ENCODE assay signal across 15 cellular contexts in genomic region chr6:41768545-41769308, GRCh38. TPM values are rescaled to one million over a fixed set of nuclear protein-coding genes. Genes with fewer than 3 reads are reported as not detected.
DNase-seq lines count a peak whose midpoint lies in the region; ATAC-seq and TF ChIP-seq lines count a peak whose summit lies in the region.
"Had no signal": no experiment of that assay in that cellular context is flagged by ENCODE, and none has a peak within 500 bp of the region (broad histone marks: within the 10 kb centered on the region; RNA-seq: fewer than 3 reads in every experiment).

No MANE protein-coding gene starts in this region.

- 32 to 53% (median 49%) methylated on average over 10 of the region's 10 CpGs for WGBS in stomach, 5 donors

- no peak overlapping the region for H3K4me3 ChIP-seq in stomach

- CTCF ChIA-PET in activated CD8-positive, alpha-beta memory T cell treated with anti-CD3 and anti-CD28 coated beads, Interleukin-2, amount 10 ng/mL, durations not matched to agents 7 days and 5 days (lab: Charles Lee): interaction anchor here (1.4 to 1.5 kb wide), 2 partner anchors 34 to 446 kb away, joined by 3 to 5 read pairs; no protein-coding TSS in a partner anchor

- intact Hi-C loops in stomach (cut with DNase I; ENCODE audit: low total_unique reads): no loop called here

- peaks cover 25 to 39% (median 31%) of the 10 kb centered on the region in 4 donors for H3K4me1 ChIP-seq in stomach

- no peak overlapping the region for H3K4me3 Mint-ChIP-seq in activated CD8-positive, alpha-beta memory T cell treated with anti-CD3 and anti-CD28 coated beads, Interleukin-2, amount 10 ng/mL, durations not matched to agents 7 days and 5 days
- H3K4me3 Mint-ChIP-seq: activated T-helper 1 cell treated with anti-CD3 and anti-CD28 coated beads, Interleukin-12 subunit alpha, Interleukin-12 subunit beta, Interleukin-2, Interleukin-4 antibody, amounts not matched to agents 30 ng/mL and 10 ng/mL and 1 ng/mL, durations not matched to agents 14 hours and 24 hours and 36 hours had no signal

- H3K27ac Mint-ChIP-seq in activated CD8-positive, alpha-beta memory T cell treated with anti-CD3 and anti-CD28 coated beads, Interleukin-2, amount 10 ng/mL, durations not matched to agents 7 days and 5 days: peak overlapping the region; percentile 56
- H3K27ac Mint-ChIP-seq: activated T-helper 1 cell treated with anti-CD3 and anti-CD28 coated beads, Interleukin-12 subunit alpha, Interleukin-12 subunit beta, Interleukin-2, Interleukin-4 antibody, amounts not matched to agents 30 ng/mL and 10 ng/mL and 1 ng/mL, durations not matched to agents 14 hours and 24 hours and 36 hours had no signal

- peaks cover 1% of the 10 kb centered on the region for H3K36me3 Mint-ChIP-seq in activated CD8-positive, alpha-beta memory T cell treated with anti-CD3 and anti-CD28 coated beads, Interleukin-2, amount 10 ng/mL, durations not matched to agents 7 days and 5 days

- H3K4me1 Mint-ChIP-seq in activated CD8-positive, alpha-beta memory T cell treated with anti-CD3 and anti-CD28 coated beads, Interleukin-2, amount 10 ng/mL, durations not matched to agents 7 days and 5 days: peaks cover 16% of the 10 kb centered on the region

- no peak for TF ChIP-seq EP300 in stomach (IDR thresholded peaks at IDR 0.05)

- no peaks in the 10 kb centered on the region for H3K27me3 Mint-ChIP-seq in activated CD8-positive, alpha-beta memory T cell treated with anti-CD3 and anti-CD28 coated beads, Interleukin-2, amount 10 ng/mL, durations not matched to agents 7 days and 5 days

- no peak for DNase-seq in activated CD8-positive, alpha-beta memory T cell treated with anti-CD3 and anti-CD28 coated beads, Interleukin-2, amount 10 ng/mL, durations not matched to agents 7 days and 5 days
- DNase-seq in activated CD8-positive, alpha-beta memory T cell treated with anti-CD3 and anti-CD28 coated beads, Interleukin-2, amount 50 U/mL, for 4 hours: no peak
- DNase-seq in NCI-H69 (lab: John Stamatoyannopoulos, UW) (peak; percentile 39), epithelial cell of prostate (ENCODE audit: low read depth, low spot score) (no peak), stomach (peak; percentile 73)
- DNase-seq: foreskin fibroblast, GOT3, mesenchymal stem cell, MV-4-11, retina, T-helper 9 cell had no signal

- TF ChIP-seq CTCF in stomach (IDR thresholded peaks at IDR 0.05): no peak

- no peaks in the 10 kb centered on the region for H3K9me3 ChIP-seq in stomach

- ATAC-seq in activated CD8-positive, alpha-beta memory T cell treated with anti-CD3 and anti-CD28 coated beads, Interleukin-2, amount 10 ng/mL, durations not matched to agents 7 days and 5 days: peak; percentile 42
- ATAC-seq in HG03439 (IDR thresholded peaks at IDR 0.05; ENCODE audit: unreplicated experiment) (no peak), HG03342 (IDR thresholded peaks at IDR 0.05; ENCODE audit: unreplicated experiment) (no peak), HG03159 (IDR thresholded peaks at IDR 0.05; ENCODE audit: unreplicated experiment) (no peak)

- no peaks in the 10 kb centered on the region for H3K9me3 Mint-ChIP-seq in activated CD8-positive, alpha-beta memory T cell treated with anti-CD3 and anti-CD28 coated beads, Interleukin-2, amount 10 ng/mL, durations not matched to agents 7 days and 5 days (ENCODE audit: low read depth)
- H3K9me3 Mint-ChIP-seq: activated T-helper 1 cell treated with anti-CD3 and anti-CD28 coated beads, Interleukin-12 subunit alpha, Interleukin-12 subunit beta, Interleukin-2, Interleukin-4 antibody, amounts not matched to agents 30 ng/mL and 10 ng/mL and 1 ng/mL, durations not matched to agents 14 hours and 24 hours and 36 hours had no signal

- TF ChIP-seq POLR2A in stomach (IDR thresholded peaks at IDR 0.05): no peak

- H3K27ac ChIP-seq in epithelial cell of prostate (peak overlapping the region; percentile 20), stomach (peak overlapping the region; percentile 65 to 83 (median 76))

- peaks cover 25 to 47% (median 37%) of the 10 kb centered on the region in 4 donors for H3K36me3 ChIP-seq in stomach

- no peaks in the 10 kb centered on the region for H3K27me3 ChIP-seq in stomach

RNA-seq across cellular contexts. Expression of gene FRS3, which starts 11.0 kb away (rescaled TPM):
- 1 to 10 TPM; 4.8 to 6.2 TPM for total RNA-seq in activated CD8-positive, alpha-beta memory T cell treated with anti-CD3 and anti-CD28 coated beads, Interleukin-2, amount 10 ng/mL, durations not matched to agents 7 days and 5 days
- total RNA-seq in stomach: 10 to 100 TPM in 1 of 5 donors, 1 to 10 TPM in 3, under 1 TPM in 1; 0.29 to 22.2 (median 3.1) TPM
- 1 to 10 TPM; 2.9 to 4.4 (median 4.1) TPM for polyA plus RNA-seq in stomach

RNA-seq across cellular contexts. Expression of gene PRICKLE4, which starts 11.9 kb away (rescaled TPM):
- total RNA-seq in activated CD8-positive, alpha-beta memory T cell treated with anti-CD3 and anti-CD28 coated beads, Interleukin-2, amount 10 ng/mL, durations not matched to agents 7 days and 5 days: not detected
- total RNA-seq in stomach: 10 to 100 TPM in 3 of 5 donors, 1 to 10 TPM in 2; 4.4 to 77.0 (median 27.8) TPM
- polyA plus RNA-seq in stomach: 1 to 10 TPM in 2 of 3 donors, not detected in 1; 1.9 to 4.8 TPM
- total RNA-seq: activated T-helper 1 cell treated with anti-CD3 and anti-CD28 coated beads, Interleukin-12 subunit alpha, Interleukin-12 subunit beta, Interleukin-2, Interleukin-4 antibody, amounts not matched to agents 30 ng/mL and 10 ng/mL and 1 ng/mL, durations not matched to agents 14 hours and 24 hours and 36 hours had no signal

RNA-seq across cellular contexts. Expression of gene TOMM6, which starts 18.8 kb away (rescaled TPM):
- 100 to 1,000 TPM; 161 to 219 TPM for total RNA-seq in activated CD8-positive, alpha-beta memory T cell treated with anti-CD3 and anti-CD28 coated beads, Interleukin-2, amount 10 ng/mL, durations not matched to agents 7 days and 5 days
- 100 to 1,000 TPM in 2 of 5 donors, 10 to 100 TPM in 3; 11.9 to 159 (median 68.7) TPM for total RNA-seq in stomach
- polyA plus RNA-seq in stomach: 100 to 1,000 TPM; 308 to 343 (median 323) TPM

RNA-seq across cellular contexts. Expression of gene PGC, which starts 21.5 kb away (rescaled TPM):
- total RNA-seq in activated CD8-positive, alpha-beta memory T cell treated with anti-CD3 and anti-CD28 coated beads, Interleukin-2, amount 10 ng/mL, durations not matched to agents 7 days and 5 days: not detected
- total RNA-seq in stomach: over 10,000 TPM in 1 of 5 donors, 1,000 to 10,000 TPM in 3, 100 to 1,000 TPM in 1; 101 to 32,926 (median 1,172) TPM
- polyA plus RNA-seq in stomach: over 10,000 TPM in 2 of 3 donors, 1,000 to 10,000 TPM in 1; 8,432 to 48,206 (median 26,682) TPM

RNA-seq across cellular contexts. Expression of gene TFEB, which starts 33.3 kb away (rescaled TPM):
- 10 to 100 TPM; 14.5 to 15.8 TPM for total RNA-seq in activated CD8-positive, alpha-beta memory T cell treated with anti-CD3 and anti-CD28 coated beads, Interleukin-2, amount 10 ng/mL, durations not matched to agents 7 days and 5 days
- 100 to 1,000 TPM in 1 of 5 donors, 10 to 100 TPM in 2, 1 to 10 TPM in 2; 6.4 to 130 (median 12.9) TPM for total RNA-seq in stomach
- 10 to 100 TPM; 12.1 to 19.5 (median 14.0) TPM for polyA plus RNA-seq in stomach

Comparison
In these comparisons a context has a peak if more than half of its experiments do, and no peak if none do; other contexts are left out.
1. DNase-seq: peak in NCI-H69 (single experiment) and stomach (single experiment); none in activated CD8-positive, alpha-beta memory T cell treated with anti-CD3 and anti-CD28 coated beads, Interleukin-2, amount 10 ng/mL, durations not matched to agents 7 days and 5 days (single experiment), activated CD8-positive, alpha-beta memory T cell treated with anti-CD3 and anti-CD28 coated beads, Interleukin-2, amount 50 U/mL, for 4 hours (single experiment) and epithelial cell of prostate (single experiment).
2. RNA of gene PRICKLE4, which starts 11.9 kb away (total RNA-seq): 4.4 to 77.0 TPM in stomach; not detected in activated CD8-positive, alpha-beta memory T cell treated with anti-CD3 and anti-CD28 coated beads, Interleukin-2, amount 10 ng/mL, durations not matched to agents 7 days and 5 days; every median in the first group is over 4 times any median in the second.